ENCODE assay signal across 20 cellular contexts in genomic region chr11:11081273-11081672, GRCh38.
DNase-seq lines count a peak whose midpoint lies in the region; ATAC-seq, FAIRE-seq and TF ChIP-seq lines count a peak whose summit lies in the region.
"Had no signal": no experiment of that assay in that cellular context is flagged by ENCODE, and none has a peak within 500 bp of the region (broad histone marks: within the 10 kb centered on the region; RNA-seq: fewer than 3 reads in every experiment).

No MANE protein-coding gene starts in this region.

- TF ChIP-seq RAD21 in H1 (IDR thresholded peaks at IDR 0.05 in 1 of 2, conservative IDR thresholded peaks at IDR 0.05 in 1 of 2; ENCODE audit: low read depth in 2 of 2, low read length in 2 of 2), result no peak

- no peaks in the 10 kb centered on the region for H3K36me3 ChIP-seq in HUES48 (ENCODE audit: control insufficient read depth, insufficient read depth, low read length)
- no peaks in the 10 kb centered on the region for H3K36me3 ChIP-seq in H1 (ENCODE audit: control insufficient read depth in 2 of 4, insufficient read depth in 4 of 4, low read length in 3 of 4)
- H3K36me3 ChIP-seq in mesenchymal stem cell (ENCODE audit: control insufficient read depth in 1 of 2, insufficient read depth in 2 of 2, low read depth in 1 of 2, low read length in 2 of 2), result no peaks in the 10 kb centered on the region
- H3K36me3 ChIP-seq in upper lobe of right lung, result no peaks in the 10 kb centered on the region
- no peaks in the 10 kb centered on the region for H3K36me3 ChIP-seq in Karpas-422 (ENCODE audit: insufficient read depth, low read length)
- H3K36me3 ChIP-seq: SJSA1 had no signal

- H3K18ac ChIP-seq in H1 (ENCODE audit: extremely low read depth, low read length), result no peak overlapping the region
- H3K18ac ChIP-seq in mesenchymal stem cell (ENCODE audit: low read depth in 1 of 2, low read length in 2 of 2), result no peak overlapping the region

- H3K4me3 ChIP-seq in HUES48 (ENCODE audit: low read depth, low read length), result no peak overlapping the region
- H3K4me3 ChIP-seq in H1 (ENCODE audit: extremely low read depth in 1 of 4, insufficient read depth in 2 of 4, low read depth in 3 of 4, low read length in 4 of 4), result peak overlapping the region in 1 of 4 experiments; percentile 16; a peak in 1 of 8 replicates
- H3K4me3 ChIP-seq in mesenchymal stem cell (ENCODE audit: insufficient read depth in 1 of 2, low read depth in 1 of 2, low read length in 2 of 2), result no peak overlapping the region
- H3K4me3 ChIP-seq in upper lobe of right lung, result no peak overlapping the region
- H3K4me3 ChIP-seq in Karpas-422 (ENCODE audit: low read length), result no peak overlapping the region
- H3K4me3 ChIP-seq: SJSA1 had no signal

- H4K8ac ChIP-seq in H1 (ENCODE audit: extremely low read depth, insufficient read depth, low read length), result no peak overlapping the region
- no peak overlapping the region for H4K8ac ChIP-seq in mesenchymal stem cell (ENCODE audit: low read length)

- H3K9me3 ChIP-seq in HUES48 (ENCODE audit: control insufficient read depth, insufficient read depth, low read length), result no peaks in the 10 kb centered on the region
- no peaks in the 10 kb centered on the region for H3K9me3 ChIP-seq in H1 (ENCODE audit: insufficient read depth in 2 of 2, low read depth in 1 of 2, low read length in 1 of 2)
- no peaks in the 10 kb centered on the region for H3K9me3 ChIP-seq in mesenchymal stem cell (ENCODE audit: control insufficient read depth, low read length)
- H3K9me3 ChIP-seq in upper lobe of right lung, result no peaks in the 10 kb centered on the region
- no peaks in the 10 kb centered on the region for H3K9me3 ChIP-seq in Karpas-422 (ENCODE audit: low read length)
- H3K9me3 ChIP-seq: SJSA1 had no signal

- H3K79me2 ChIP-seq in H1 (ENCODE audit: control insufficient read depth in 1 of 2, insufficient read depth in 2 of 2, low read length in 2 of 2) (no peaks in the 10 kb centered on the region), Karpas-422 (ENCODE audit: low read length) (no peaks in the 10 kb centered on the region)

- ATAC-seq in upper lobe of right lung, result no peak
- no peak for ATAC-seq in HG03175 (IDR thresholded peaks at IDR 0.05; ENCODE audit: unreplicated experiment)
- ATAC-seq: CD8-positive, alpha-beta T cell; HepG2 had no signal

- H3K9me2 ChIP-seq in Karpas-422 (replicated peaks; ENCODE audit: insufficient read depth, low read length), result no peaks in the 10 kb centered on the region

- H4K5ac ChIP-seq in H1 (ENCODE audit: insufficient read length, low read depth, low read length), result no peak overlapping the region

- H4K91ac ChIP-seq in H1 (replicated peaks; ENCODE audit: insufficient read length, low read length), result peak overlapping the region; percentile 54
- no peak overlapping the region for H4K91ac ChIP-seq in mesenchymal stem cell (ENCODE audit: low read length)

- H3K23me2 ChIP-seq in H1 (ENCODE audit: low read depth, low read length), result no peaks in the 10 kb centered on the region

- H3K4me1 ChIP-seq in HUES48 (ENCODE audit: control insufficient read depth, insufficient read depth, low read length) (peaks cover 35% of the 10 kb centered on the region), H1 (replicated peaks in 1 of 4; ENCODE audit: control insufficient read depth in 3 of 4, insufficient read depth in 4 of 4, low read length in 3 of 4) (peaks cover 0 to 15% (median 9%) of the 10 kb centered on the region in 4 experiments; a peak in 5 of 7 replicates), mesenchymal stem cell (ENCODE audit: control insufficient read depth, insufficient read depth, low read depth, low read length) (peaks cover 9% of the 10 kb centered on the region), upper lobe of right lung (no peaks in the 10 kb centered on the region), Karpas-422 (ENCODE audit: low read length) (no peaks in the 10 kb centered on the region)
- H3K4me1 ChIP-seq: SJSA1 had no signal

- no peaks in the 10 kb centered on the region for H3K79me1 ChIP-seq in H1 (ENCODE audit: low read depth, low read length)
- no peaks in the 10 kb centered on the region for H3K79me1 ChIP-seq in mesenchymal stem cell (replicated peaks; ENCODE audit: low read length, poor library complexity, severe bottlenecking)

- DNase-seq in H1 (ENCODE audit: low read depth in 1 of 2, low spot score in 2 of 2), result no peak
- DNase-seq in mesenchymal stem cell, result no peak
- DNase-seq in renal cortical epithelial cell (ENCODE audit: low read depth), result peak; percentile 43
- no peak for DNase-seq in upper lobe of right lung
- no peak for DNase-seq in A172 (ENCODE audit: low spot score)
- DNase-seq in Karpas-422, result no peak
- DNase-seq: CD8-positive, alpha-beta T cell; GF-D8; HFFc6; Kasumi-1; NCI-H2029 treated with DMSO at 0.1 percent for 48 hours; NCI-H2227 treated with DMSO at 0.1 percent for 48 hours; NCI-H524 treated with DMSO at 0.1 percent for 48 hours; NK-92 treated with Interleukin-12 subunit alpha and Interleukin-12 subunit beta, amount 100 ng/mL, for 24 hours had no signal

- H3K4me2 ChIP-seq in H1 (ENCODE audit: insufficient read depth in 1 of 2, low read depth in 2 of 2, low read length in 2 of 2), result peak overlapping the region; percentile 33 to 36; a peak in 3 of 4 replicates
- H3K4me2 ChIP-seq in mesenchymal stem cell (ENCODE audit: low read length, poor library complexity, severe bottlenecking), result no peak overlapping the region
- no peak overlapping the region for H3K4me2 ChIP-seq in Karpas-422 (ENCODE audit: low read depth, low read length, poor library complexity, severe bottlenecking)

- H3K27ac ChIP-seq in HUES48 (ENCODE audit: low read depth, low read length), result peak overlapping the region; percentile 26
- no peak overlapping the region for H3K27ac ChIP-seq in H1 (ENCODE audit: low read depth, low read length)
- peak overlapping the region; percentile 23 for H3K27ac ChIP-seq in mesenchymal stem cell (ENCODE audit: low read length, poor library complexity, severe bottlenecking)
- H3K27ac ChIP-seq in upper lobe of right lung, result no peak overlapping the region
- H3K27ac ChIP-seq in Karpas-422 (ENCODE audit: low read length), result no peak overlapping the region
- H3K27ac ChIP-seq: RWPE1, SJSA1 had no signal

- H2BK15ac ChIP-seq in H1 (ENCODE audit: low read length) (no peak overlapping the region), mesenchymal stem cell (ENCODE audit: low read depth, poor library complexity, severe bottlenecking) (no peak overlapping the region)

- POLR2A ChIA-PET in H1 (lab: Charles Lee; ENCODE audit: partially characterized antibody), result interaction anchor here (0.7 to 1.4 kb wide), 3 partner anchors 11 to 272 kb away, joined by 3 to 4 read pairs (median 3); partner anchors contain the start of gene EIF4G2

- H2BK120ac ChIP-seq in H1 (replicated peaks; ENCODE audit: low read depth, low read length), result no peak overlapping the region
- no peak overlapping the region for H2BK120ac ChIP-seq in mesenchymal stem cell (ENCODE audit: low read depth, low read length)

- H3K56ac ChIP-seq in H1 (replicated peaks; ENCODE audit: insufficient read length, low read depth, low read length), result no peak overlapping the region

- WGBS in H1 (ENCODE audit: extremely low coverage in 1 of 2, insufficient coverage in 1 of 2, insufficient read length in 1 of 2, insufficient replicate concordance in 2 of 2, low coverage in 1 of 2, low lambda C conversion rate in 2 of 2, missing lambda C conversion rate in 1 of 2), 2 experiments, result 47% methylated on average over 4 of the region's 4 CpGs; no CpG with 5 or more reads in 1 of the 2 experiments
- 88% methylated on average over 4 of the region's 4 CpGs for WGBS in mesenchymal stem cell

- H2BK5ac ChIP-seq in H1 (ENCODE audit: low read depth, low read length) (peak overlapping the region; percentile 41), mesenchymal stem cell (ENCODE audit: low read depth, low read length, poor library complexity, severe bottlenecking) (no peak overlapping the region)

- H3K9ac ChIP-seq in HUES48 (ENCODE audit: low read depth, low read length), result no peak overlapping the region
- no peak overlapping the region for H3K9ac ChIP-seq in H1 (replicated peaks in 1 of 4; ENCODE audit: extremely low read depth in 1 of 4, low read depth in 3 of 4, low read length in 3 of 4)
- H3K9ac ChIP-seq in mesenchymal stem cell (ENCODE audit: low read length), result no peak overlapping the region
- H3K9ac ChIP-seq in Karpas-422 (ENCODE audit: low read length), result no peak overlapping the region

- H2BK20ac ChIP-seq in H1 (ENCODE audit: low read length), result 0 out of 2 replicates have a peak overlapping the region, but pooled peaks have one; percentile 53

- H2AK5ac ChIP-seq in H1 (ENCODE audit: low read depth, low read length), result peak overlapping the region; percentile 57; the same call in 1 of the 2 replicates
- no peak overlapping the region for H2AK5ac ChIP-seq in mesenchymal stem cell (ENCODE audit: low read length, severe bottlenecking)

- H2BK12ac ChIP-seq in H1 (ENCODE audit: low read depth, low read length) (peak overlapping the region; percentile 90), mesenchymal stem cell (ENCODE audit: low read length in 2 of 2) (no peak overlapping the region)

- TF ChIP-seq POLR2A in H1 (IDR thresholded peaks at IDR 0.05; ENCODE audit: control extremely low read depth in 1 of 2, low read depth in 2 of 2, low read length in 2 of 2), result no peak

- no peaks in the 10 kb centered on the region; the same call in 1 of the 2 replicates for H3K27me3 ChIP-seq in HUES48 (ENCODE audit: control insufficient read depth, insufficient read depth, low read length)
- no peaks in the 10 kb centered on the region; a peak in 1 of 7 replicates for H3K27me3 ChIP-seq in H1 (replicated peaks in 1 of 4; ENCODE audit: control insufficient read depth in 3 of 4, extremely low read depth in 1 of 4, insufficient read depth in 3 of 4, low read length in 3 of 4)
- peaks cover 43 to 70% of the 10 kb centered on the region in 2 experiments for H3K27me3 ChIP-seq in mesenchymal stem cell (ENCODE audit: control insufficient read depth in 1 of 2, insufficient read depth in 1 of 2, low read length in 2 of 2)
- no peaks in the 10 kb centered on the region for H3K27me3 ChIP-seq in upper lobe of right lung
- no peaks in the 10 kb centered on the region for H3K27me3 ChIP-seq in Karpas-422 (ENCODE audit: low read length)
- H3K27me3 ChIP-seq: SJSA1 had no signal

- CTCF ChIA-PET in H1 (lab: Charles Lee; ENCODE audit: partially characterized antibody), result interaction anchor here (0.7 to 5.9 kb wide), 8 partner anchors 11 to 249 kb away, joined by 3 to 60 read pairs (median 4); no protein-coding TSS in a partner anchor

- TF ChIP-seq EP300 in H1 (IDR thresholded peaks at IDR 0.05; ENCODE audit: borderline replicate concordance in 1 of 2, low read depth in 2 of 2, low read length in 2 of 2), result no peak

- H3K4ac ChIP-seq in H1 (replicated peaks; ENCODE audit: insufficient read length, low read depth, low read length), result no peak overlapping the region
- H3K4ac ChIP-seq in mesenchymal stem cell (ENCODE audit: low read depth in 1 of 2, low read length in 2 of 2), result no peak overlapping the region

- TF ChIP-seq CTCF in H1 (IDR thresholded peaks at IDR 0.05; ENCODE audit: control extremely low read depth in 1 of 3, insufficient read depth in 1 of 3, low read depth in 1 of 3, low read length in 3 of 3) (no peak), upper lobe of right lung (IDR thresholded peaks at IDR 0.05) (no peak)

- H3K23ac ChIP-seq in H1 (ENCODE audit: insufficient read length) (no peak overlapping the region), mesenchymal stem cell (ENCODE audit: low read length in 2 of 2) (no peak overlapping the region)

- no peak overlapping the region for H3K14ac ChIP-seq in H1 (ENCODE audit: insufficient read length)
- no peak overlapping the region for H3K14ac ChIP-seq in mesenchymal stem cell (ENCODE audit: low read length in 2 of 2)

- H2AFZ ChIP-seq in H1 (ENCODE audit: low read length), result no peak overlapping the region
- H2AFZ ChIP-seq in mesenchymal stem cell (ENCODE audit: low read depth, low read length), result no peak overlapping the region
- H2AFZ ChIP-seq in Karpas-422 (ENCODE audit: low read length), result no peak overlapping the region

- no peaks in the 10 kb centered on the region for H4K20me1 ChIP-seq in H1 (replicated peaks in 1 of 2; ENCODE audit: control insufficient read depth in 1 of 2, insufficient read depth in 2 of 2, low read length in 2 of 2)
- H4K20me1 ChIP-seq in Karpas-422 (ENCODE audit: insufficient read depth, low read depth, low read length), result no peaks in the 10 kb centered on the region

- intact Hi-C loops in upper lobe of right lung (cut with DNase I), result no loop called here

- FAIRE-seq in H1 (lab: Jason Lieb, UNC), result peak; percentile 13
- FAIRE-seq: GM19239, HepG2 had no signal

Comparison
In these comparisons a context has a peak if more than half of its experiments do, and no peak if none do; other contexts are left out.
1. H3K27ac ChIP-seq: peak in HUES48 (single experiment) and mesenchymal stem cell (single experiment); none in H1 (single experiment), upper lobe of right lung (single experiment) and Karpas-422 (single experiment).
2. H3K4me2 ChIP-seq: peak in H1 (2 of 2); none in mesenchymal stem cell (single experiment) and Karpas-422 (single experiment).